8 cellular contexts compared by ENCODE assay signal in genomic region chr11:70203749-70204465, GRCh38. TPM values are rescaled to one million over a fixed set of nuclear protein-coding genes. Genes with fewer than 3 reads are reported as not detected.
A peak's percentile ranks its signal among the peaks of the same experiment; 100 is the strongest.
DNase-seq lines count a peak whose midpoint lies in the region; ATAC-seq and TF ChIP-seq lines count a peak whose summit lies in the region.

No MANE protein-coding gene starts in this region.

- no peak for TF ChIP-seq EP300 in Ishikawa (IDR thresholded peaks at IDR 0.05; ENCODE audit: borderline replicate concordance)

- DNase-seq in D341Med (ENCODE audit: low spot score) (peak; percentile 5), T1000 (lab: John Stamatoyannopoulos, UW) (peak; percentile 59), astrocyte of the spinal cord (ENCODE audit: low read depth, low spot score) (peak; percentile 89), SHP77 treated with DMSO at 0.1 percent for 48 hours (lab: John Stamatoyannopoulos, UW) (no peak)

- TF ChIP-seq CTCF in astrocyte of the spinal cord (IDR thresholded peaks at IDR 0.05; ENCODE audit: low read depth, low read length): no peak

- peaks cover 26 to 28% (median 26%) of the 10 kb centered on the region in 3 donors for H3K36me3 ChIP-seq in skeletal muscle tissue (ENCODE audit: control insufficient read depth in 3 of 3, insufficient read depth in 3 of 3, low read length in 3 of 3)

- peak overlapping the region; percentile 70 for H3K27ac ChIP-seq in skeletal muscle tissue (ENCODE audit: low read depth, low read length)

- H3K4me3 ChIP-seq in astrocyte of the spinal cord (ENCODE audit: low read depth, low read length): peak overlapping the region; percentile 71
- peak overlapping the region; percentile 94 for H3K4me3 ChIP-seq in iPS-18c (ENCODE audit: insufficient read depth, low read depth, low read length)
- H3K4me3 ChIP-seq in skeletal muscle tissue (ENCODE audit: low read length in 3 of 3): peak overlapping the region; percentile 82 to 98 (median 94)

- peaks cover 18 to 29% (median 23%) of the 10 kb centered on the region in 3 donors for H3K4me1 ChIP-seq in skeletal muscle tissue (ENCODE audit: control insufficient read depth in 3 of 3, insufficient read depth in 3 of 3, low read length in 3 of 3)

- peak; percentile 29 for ATAC-seq in GM21515 (IDR thresholded peaks at IDR 0.05; ENCODE audit: unreplicated experiment)

- H3K27me3 ChIP-seq in skeletal muscle tissue (ENCODE audit: control insufficient read depth in 3 of 3, insufficient read depth in 3 of 3, low read length in 3 of 3): no peaks in the 10 kb centered on the region

- no peak for TF ChIP-seq RAD21 in Ishikawa (IDR thresholded peaks at IDR 0.05; ENCODE audit: low read depth)

- peak overlapping the region; percentile 90 to 98 (median 95) for H3K9ac ChIP-seq in skeletal muscle tissue (ENCODE audit: low read depth in 1 of 3, low read length in 3 of 3)

- H3K9me3 ChIP-seq in iPS-18c (ENCODE audit: control insufficient read depth, insufficient read depth, low read length) (peaks cover 2% of the 10 kb centered on the region), skeletal muscle tissue (ENCODE audit: control insufficient read depth in 3 of 3, low read length in 3 of 3) (no peaks in the 10 kb centered on the region)

- in situ Hi-C loops in astrocyte of the spinal cord (cut with HindIII; ENCODE audit: low sequenced_read_pairs): no loop called here

TF ChIP-seq in Ishikawa, 13 proteins besides CTCF, POLR2A, EP300 and RAD21:
- 0 out of 2 replicates have a peak, but pooled peaks have one; percentile 5 for TF ChIP-seq EGR1 (IDR thresholded peaks at IDR 0.05)
- TF ChIP-seq, protein P1, sequence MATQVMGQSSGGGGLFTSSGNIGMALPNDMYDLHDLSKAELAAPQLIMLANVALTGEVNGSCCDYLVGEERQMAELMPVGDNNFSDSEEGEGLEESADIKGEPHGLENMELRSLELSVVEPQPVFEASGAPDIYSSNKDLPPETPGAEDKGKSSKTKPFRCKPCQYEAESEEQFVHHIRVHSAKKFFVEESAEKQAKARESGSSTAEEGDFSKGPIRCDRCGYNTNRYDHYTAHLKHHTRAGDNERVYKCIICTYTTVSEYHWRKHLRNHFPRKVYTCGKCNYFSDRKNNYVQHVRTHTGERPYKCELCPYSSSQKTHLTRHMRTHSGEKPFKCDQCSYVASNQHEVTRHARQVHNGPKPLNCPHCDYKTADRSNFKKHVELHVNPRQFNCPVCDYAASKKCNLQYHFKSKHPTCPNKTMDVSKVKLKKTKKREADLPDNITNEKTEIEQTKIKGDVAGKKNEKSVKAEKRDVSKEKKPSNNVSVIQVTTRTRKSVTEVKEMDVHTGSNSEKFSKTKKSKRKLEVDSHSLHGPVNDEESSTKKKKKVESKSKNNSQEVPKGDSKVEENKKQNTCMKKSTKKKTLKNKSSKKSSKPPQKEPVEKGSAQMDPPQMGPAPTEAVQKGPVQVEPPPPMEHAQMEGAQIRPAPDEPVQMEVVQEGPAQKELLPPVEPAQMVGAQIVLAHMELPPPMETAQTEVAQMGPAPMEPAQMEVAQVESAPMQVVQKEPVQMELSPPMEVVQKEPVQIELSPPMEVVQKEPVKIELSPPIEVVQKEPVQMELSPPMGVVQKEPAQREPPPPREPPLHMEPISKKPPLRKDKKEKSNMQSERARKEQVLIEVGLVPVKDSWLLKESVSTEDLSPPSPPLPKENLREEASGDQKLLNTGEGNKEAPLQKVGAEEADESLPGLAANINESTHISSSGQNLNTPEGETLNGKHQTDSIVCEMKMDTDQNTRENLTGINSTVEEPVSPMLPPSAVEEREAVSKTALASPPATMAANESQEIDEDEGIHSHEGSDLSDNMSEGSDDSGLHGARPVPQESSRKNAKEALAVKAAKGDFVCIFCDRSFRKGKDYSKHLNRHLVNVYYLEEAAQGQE (IDR thresholded peaks at IDR 0.05; ENCODE audit: low read depth): no peak

RNA-seq across cellular contexts. Expression of gene FADD, which starts 0.8 kb away (rescaled TPM):
- 24.5 TPM for total RNA-seq in skeletal muscle tissue
